ENCODE assay signal across 14 cellular contexts in the genomic region with DNA sequence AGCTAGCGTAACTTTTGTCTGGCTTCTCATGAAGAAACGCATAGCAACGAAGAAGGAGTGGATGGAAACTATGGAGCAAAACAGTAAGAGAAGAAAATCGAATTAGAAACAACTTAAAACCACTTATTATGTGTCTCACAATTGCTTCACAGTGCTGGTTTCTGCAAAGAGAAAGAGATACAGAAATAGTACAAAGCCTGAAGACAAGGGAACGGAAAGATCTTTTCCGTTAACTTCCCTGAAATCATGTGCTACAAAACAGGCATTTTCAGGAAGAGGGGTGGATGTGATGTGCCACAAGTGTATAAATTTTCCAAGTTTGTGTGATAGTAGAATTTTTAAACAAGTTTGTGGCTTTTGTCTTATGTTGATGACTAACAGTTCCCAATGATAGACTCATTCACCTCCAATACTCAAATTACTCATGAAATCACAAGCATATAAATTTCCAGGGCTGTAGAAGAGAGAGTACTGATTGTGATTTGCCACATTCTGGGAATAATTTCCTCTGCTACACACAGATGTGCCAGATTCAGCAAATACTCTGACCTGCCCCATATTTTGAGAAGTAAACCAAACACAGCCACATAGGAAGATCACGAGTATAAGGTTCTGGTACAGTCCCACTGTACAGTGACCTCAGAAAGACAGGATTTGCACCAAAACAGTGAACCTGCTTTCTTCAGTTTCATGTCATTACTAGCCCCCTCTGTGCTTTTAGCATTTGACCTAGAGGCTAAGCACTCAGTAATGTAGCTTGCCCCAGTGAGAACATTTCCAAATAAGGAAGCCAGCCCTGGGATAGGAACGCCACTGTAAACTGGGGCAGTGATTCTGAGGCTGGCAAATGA. TPM values are rescaled to one million over a fixed set of nuclear protein-coding genes. Genes with fewer than 3 reads are reported as not detected.
DNase-seq lines count a peak whose midpoint lies in the region; ATAC-seq and TF ChIP-seq lines count a peak whose summit lies in the region.
"Had no signal": no experiment of that assay in that cellular context is flagged by ENCODE, and none has a peak within 500 bp of the region (broad histone marks: within the 10 kb centered on the region; RNA-seq: fewer than 3 reads in every experiment).

No MANE protein-coding gene starts in this region.

- H3K9me3 ChIP-seq in HUES48 (ENCODE audit: control insufficient read depth, insufficient read depth, low read length), result no peaks in the 10 kb centered on the region
- H3K9me3 ChIP-seq in adipocyte (ENCODE audit: control insufficient read depth, low read length), result peaks cover 6% of the 10 kb centered on the region
- no peaks in the 10 kb centered on the region for H3K9me3 ChIP-seq in skeletal muscle tissue (ENCODE audit: control insufficient read depth in 3 of 3, low read length in 3 of 3)
- H3K9me3 ChIP-seq: gastrocnemius medialis had no signal

- peaks cover 35% of the 10 kb centered on the region for H3K4me1 ChIP-seq in HUES48 (ENCODE audit: control insufficient read depth, insufficient read depth, low read length)
- peaks cover 18% of the 10 kb centered on the region for H3K4me1 ChIP-seq in adipocyte (ENCODE audit: control insufficient read depth, insufficient read depth, low read length)
- peaks cover 0 to 3% (median 0%) of the 10 kb centered on the region in 3 donors for H3K4me1 ChIP-seq in skeletal muscle tissue (ENCODE audit: control insufficient read depth in 3 of 3, insufficient read depth in 3 of 3, low read length in 3 of 3)
- H3K4me1 ChIP-seq: gastrocnemius medialis, right atrium auricular region had no signal

- H3K27ac Mint-ChIP-seq in endothelial cell (ENCODE audit: unreplicated experiment), result no peak overlapping the region

- peaks cover 9% of the 10 kb centered on the region for H3K4me1 Mint-ChIP-seq in endothelial cell (ENCODE audit: unreplicated experiment)

- H3K27ac ChIP-seq in HUES48 (ENCODE audit: low read depth, low read length), result peak overlapping the region; percentile 53
- peak overlapping the region; percentile 23 for H3K27ac ChIP-seq in skeletal muscle tissue (ENCODE audit: low read depth, low read length)
- H3K27ac ChIP-seq: gastrocnemius medialis had no signal

- H3K9ac ChIP-seq in HUES48 (ENCODE audit: low read depth, low read length) (peak overlapping the region; percentile 37), adipocyte (ENCODE audit: low read length) (peak overlapping the region; percentile 68), skeletal muscle tissue (ENCODE audit: low read depth in 1 of 3, low read length in 3 of 3) (no peak overlapping the region)

- no peaks in the 10 kb centered on the region for H3K36me3 Mint-ChIP-seq in endothelial cell (ENCODE audit: low read depth, unreplicated experiment)

- ATAC-seq in HG03520 (IDR thresholded peaks at IDR 0.05; ENCODE audit: unreplicated experiment), result no peak
- ATAC-seq: gastrocnemius medialis had no signal

- DNase-seq in adipocyte (ENCODE audit: low read depth) (peak; percentile 28), iPS-NIHi11 (ENCODE audit: low spot score) (peak; percentile 23), glomerular visceral epithelial cell (ENCODE audit: extremely low spot score) (no peak), endothelial cell (ENCODE audit: low spot score) (no peak), NCI-H2029 (lab: John Stamatoyannopoulos, UW) (no peak)
- DNase-seq: cerebellar nuclear complex, gastrocnemius medialis, NCI-H2081, T-helper 9 cell had no signal

- no peaks in the 10 kb centered on the region for H3K27me3 ChIP-seq in HUES48 (ENCODE audit: control insufficient read depth, insufficient read depth, low read length)
- H3K27me3 ChIP-seq in adipocyte (replicated peaks; ENCODE audit: control insufficient read depth, insufficient read depth, low read length), result peaks cover 4% of the 10 kb centered on the region
- no peaks in the 10 kb centered on the region for H3K27me3 ChIP-seq in skeletal muscle tissue (ENCODE audit: control insufficient read depth in 3 of 3, insufficient read depth in 3 of 3, low read length in 3 of 3)
- H3K27me3 ChIP-seq: gastrocnemius medialis, right atrium auricular region had no signal

- H3K27me3 Mint-ChIP-seq in endothelial cell (ENCODE audit: unreplicated experiment), result no peaks in the 10 kb centered on the region

- H3K36me3 ChIP-seq in HUES48 (ENCODE audit: control insufficient read depth, insufficient read depth, low read length), result no peaks in the 10 kb centered on the region
- no peaks in the 10 kb centered on the region for H3K36me3 ChIP-seq in adipocyte (ENCODE audit: control insufficient read depth, insufficient read depth, low read length, severe bottlenecking)
- H3K36me3 ChIP-seq in skeletal muscle tissue (ENCODE audit: control insufficient read depth in 3 of 3, insufficient read depth in 3 of 3, low read length in 3 of 3), result no peaks in the 10 kb centered on the region
- H3K36me3 ChIP-seq: gastrocnemius medialis, right atrium auricular region had no signal

- TF ChIP-seq CTCF in endothelial cell (IDR thresholded peaks at IDR 0.05; ENCODE audit: unreplicated experiment), result no peak

- H3K4me3 ChIP-seq in HUES48 (ENCODE audit: low read depth, low read length) (no peak overlapping the region), adipocyte (ENCODE audit: low read length) (peak overlapping the region; percentile 43), skeletal muscle tissue (ENCODE audit: low read length in 3 of 3) (no peak overlapping the region)
- H3K4me3 ChIP-seq: gastrocnemius medialis, right atrium auricular region had no signal

- H3K9me3 Mint-ChIP-seq in endothelial cell (ENCODE audit: unreplicated experiment), result no peaks in the 10 kb centered on the region

- no peak overlapping the region for H3K4me3 Mint-ChIP-seq in endothelial cell (ENCODE audit: unreplicated experiment)

RNA-seq across cellular contexts. Expression of gene PPFIA2, which starts 41.4 kb away (rescaled TPM):
- total RNA-seq in skeletal muscle tissue (1.0 TPM), endothelial cell (ENCODE audit: unreplicated experiment) (not detected)
- total RNA-seq: lung microvascular endothelial cell had no signal

Comparison
In these comparisons a context has a peak if more than half of its experiments do, and no peak if none do; other contexts are left out.
1. H3K9ac ChIP-seq: peak in HUES48 (single experiment) and adipocyte (single experiment); none in skeletal muscle tissue (0 of 3).
2. DNase-seq: peak in adipocyte (single experiment) and iPS-NIHi11 (single experiment); none in glomerular visceral epithelial cell (single experiment), endothelial cell (single experiment) and NCI-H2029 (single experiment).